Comparison of ENCODE assay signal across 20 cellular contexts in the genomic region with DNA sequence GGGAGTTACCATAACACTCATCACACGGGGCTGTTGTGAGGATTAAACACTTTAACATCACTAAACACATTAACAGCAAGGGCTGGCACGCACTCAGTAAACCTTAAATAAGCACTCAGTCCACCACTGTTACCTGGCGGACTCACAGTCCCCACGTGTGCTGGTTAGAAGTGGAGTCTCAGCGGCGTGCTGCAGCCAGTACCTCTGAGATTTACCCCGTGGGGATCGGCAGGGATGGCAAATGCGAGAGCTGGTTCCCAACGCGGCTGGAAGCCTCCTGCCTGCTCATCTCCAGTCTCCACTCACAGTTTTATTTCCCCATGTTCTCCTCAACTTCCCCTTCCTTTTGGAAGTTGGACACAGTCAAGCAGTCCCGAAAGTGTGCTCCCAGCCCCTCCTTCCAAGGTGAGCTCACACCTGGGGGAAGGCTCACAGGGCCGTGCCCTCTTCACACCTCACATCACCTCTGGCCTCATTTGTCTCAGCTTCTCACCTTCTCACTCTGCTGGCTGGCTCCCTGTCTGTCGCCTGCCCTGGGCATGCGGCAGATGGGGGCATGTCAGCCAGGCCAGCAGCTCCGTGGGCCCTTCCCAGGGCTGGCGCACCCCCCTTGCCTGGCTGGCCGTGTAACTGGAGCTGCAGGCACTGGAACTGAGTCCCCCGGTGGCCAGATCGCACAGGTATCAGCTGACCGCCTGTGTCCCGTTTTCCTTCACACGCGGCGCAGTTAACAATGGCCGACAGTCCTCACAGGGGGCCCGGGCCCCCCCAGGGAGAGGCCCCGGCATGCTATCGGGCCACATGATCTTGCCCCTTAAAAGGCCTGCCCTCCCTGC.
"Had no signal": no experiment of that assay in that cellular context is flagged by ENCODE, and none has a peak within 500 bp of the region (broad histone marks: within the 10 kb centered on the region; RNA-seq: fewer than 3 reads in every experiment).

No MANE protein-coding gene starts in this region.

- FAIRE-seq: frontal cortex, TTC549 had no signal

- ATAC-seq: left lung, natural killer cell, sciatic nerve had no signal

- H3K4me1 ChIP-seq: heart right ventricle, left lung, prostate gland, spleen, testis, upper lobe of left lung had no signal

- H3K27ac ChIP-seq: brain microvascular endothelial cell, heart right ventricle, left lung, prostate gland, spleen, testis, upper lobe of left lung had no signal

- H3K9me3 ChIP-seq: heart right ventricle, left lung, prostate gland, spleen, testis, upper lobe of left lung had no signal

- H3K27me3 ChIP-seq: brain microvascular endothelial cell, testis, upper lobe of left lung had no signal

- H3K4me3 ChIP-seq: heart right ventricle, left lung, prostate gland, spleen, testis, upper lobe of left lung had no signal

- H3K36me3 ChIP-seq: brain microvascular endothelial cell, heart right ventricle, left lung, prostate gland, spleen, upper lobe of left lung had no signal

- DNase-seq: activated CD4-positive, alpha-beta T cell treated with anti-CD3 and anti-CD28 coated beads, Interleukin-2, amount 10 ng/mL, durations not matched to agents 7 days and 5 days; activated CD4-positive, CD25-positive, alpha-beta regulatory T cell; activated CD8-positive, alpha-beta memory T cell treated with anti-CD3 and anti-CD28 coated beads for 24 hours; activated naive CD4-positive, alpha-beta T cell; activated naive CD8-positive, alpha-beta T cell treated with anti-CD3 and anti-CD28 coated beads, Interleukin-2, amount 10 ng/mL, durations not matched to agents 7 days and 5 days; brain microvascular endothelial cell; heart right ventricle; islet precursor cell; left lung; natural killer cell; spleen; stimulated activated CD4-positive, alpha-beta T cell treated with anti-CD3 and anti-CD28 coated beads, Interleukin-1b, Interleukin-23, amount 100 ng/mL, for 48 hours; stimulated activated naive CD8-positive, alpha-beta T cell treated with anti-CD3 and anti-CD28 coated beads, Interleukin-15, amount 100 ng/mL, for 72 hours; SW 1271; testis had no signal
